Comparison of ENCODE assay signal across 22 cellular contexts in the genomic region with DNA sequence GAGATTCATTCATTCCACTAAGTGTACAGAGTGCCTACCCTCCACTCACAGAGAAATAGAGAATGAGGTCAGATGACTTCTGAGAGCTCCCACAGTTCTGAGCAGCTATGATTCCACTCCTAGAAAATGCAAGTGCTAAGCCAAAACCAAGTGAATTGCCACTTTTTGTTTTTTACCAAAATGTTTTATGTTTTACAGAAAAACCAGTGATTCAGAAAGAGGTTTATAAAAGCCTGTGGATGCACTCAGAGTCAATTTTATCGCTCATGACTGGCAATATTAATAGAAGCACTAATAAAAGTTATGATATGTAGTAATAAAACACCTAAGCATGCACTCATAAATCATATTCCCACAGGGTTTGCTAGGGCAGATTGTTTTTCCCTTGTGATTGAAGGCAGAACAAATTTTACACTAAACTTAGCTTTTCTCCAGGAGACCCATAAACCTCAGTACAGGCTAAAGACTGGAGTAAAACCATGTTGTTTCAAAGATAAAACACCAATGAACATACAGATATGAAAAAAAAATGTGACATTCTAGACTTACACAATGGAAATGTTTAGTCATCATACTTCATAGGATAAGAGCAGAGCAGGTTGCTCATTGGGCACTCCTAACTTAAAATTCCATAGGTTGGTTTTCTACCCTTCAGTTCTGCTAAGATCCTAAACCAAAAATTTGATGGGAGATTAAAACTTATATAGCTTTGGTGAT.
DNase-seq lines count a peak whose midpoint lies in the region; TF ChIP-seq lines count a peak whose summit lies in the region.
"Had no signal": no experiment of that assay in that cellular context is flagged by ENCODE, and none has a peak within 500 bp of the region (broad histone marks: within the 10 kb centered on the region; RNA-seq: fewer than 3 reads in every experiment).

No MANE protein-coding gene starts in this region.

- no peaks in the 10 kb centered on the region for H3K9me3 ChIP-seq in tibial artery
- H3K9me3 ChIP-seq: vagina had no signal

- DNase-seq in GM04504 (ENCODE audit: low read depth) (peak; percentile 49), astrocyte of the cerebellum (ENCODE audit: low read depth) (peak; percentile 54), fibroblast of the aortic adventitia (ENCODE audit: low read depth) (peak; percentile 80), tibial artery (no peak), HPDE6-E6E7 (ENCODE audit: extremely low spot score) (no peak), inferior parietal cortex (ENCODE audit: extremely low spot score) (no peak), GM10266 (ENCODE audit: extremely low spot score) (no peak)
- DNase-seq: activated B cell treated with CpG ODN at 0.5 μM for 24 hours; activated T-cell treated with anti-CD3 and anti-CD28 coated beads, Interleukin-2, amount 50 U/mL, for 72 hours; C1 segment of cervical spinal cord; GOT3; MM.1S; natural killer cell; NCI-H1694 treated with DMSO at 0.1 percent for 48 hours; NCI-H446 treated with DMSO at 0.1 percent for 48 hours; SHP77 treated with DMSO at 0.1 percent for 48 hours; stimulated activated CD4-positive, alpha-beta T cell treated with anti-CD3 and anti-CD28 coated beads, Interleukin-4, amount 100 ng/mL, for 4 hours; substantia nigra; T-helper 17 cell had no signal

- H3K4me1 ChIP-seq in tibial artery, result peaks cover 0 to 23% (median 3%) of the 10 kb centered on the region in 4 donors
- H3K4me1 ChIP-seq: vagina had no signal

- in situ Hi-C loops in astrocyte of the cerebellum (cut with HindIII; ENCODE audit: low sequenced_read_pairs), result no loop called here

- no peak for TF ChIP-seq CTCF in astrocyte of the cerebellum (IDR thresholded peaks at IDR 0.05; ENCODE audit: low read depth, low read length, missing control alignments)
- TF ChIP-seq CTCF in fibroblast of the aortic adventitia (IDR thresholded peaks at IDR 0.05; ENCODE audit: insufficient read depth, low read length), result no peak
- TF ChIP-seq CTCF in tibial artery (IDR thresholded peaks at IDR 0.05), result no peak
- no peak for TF ChIP-seq CTCF in GM10266 (IDR thresholded peaks at IDR 0.05; ENCODE audit: control insufficient read depth, insufficient read depth, low read depth, missing control alignments)

- no peaks in the 10 kb centered on the region for H3K36me3 ChIP-seq in tibial artery
- H3K36me3 ChIP-seq: vagina had no signal

- peak overlapping the region; percentile 5 to 62 for H3K27ac ChIP-seq in tibial artery
- H3K27ac ChIP-seq: cardiac muscle cell, hepatocyte, vagina had no signal

- intact Hi-C loops in tibial artery (cut with DNase I; ENCODE audit: low total_unique reads), result no loop called here

- no peaks in the 10 kb centered on the region for H3K27me3 ChIP-seq in tibial artery
- H3K27me3 ChIP-seq: cardiac muscle cell, hepatocyte, vagina had no signal

- H3K4me3 ChIP-seq in astrocyte of the cerebellum (ENCODE audit: low read depth, low read length) (no peak overlapping the region), fibroblast of the aortic adventitia (ENCODE audit: low read depth, low read length) (no peak overlapping the region), tibial artery (no peak overlapping the region)
- H3K4me3 ChIP-seq: cardiac muscle cell, hepatocyte, vagina had no signal

Comparison
In these comparisons a context has a peak if more than half of its experiments do, and no peak if none do; other contexts are left out.
1. DNase-seq: peak in GM04504 (single experiment), astrocyte of the cerebellum (single experiment) and fibroblast of the aortic adventitia (single experiment); none in tibial artery (0 of 2), HPDE6-E6E7 (single experiment), inferior parietal cortex (single experiment) and GM10266 (single experiment).